Comparison of ENCODE assay signal across 6 cellular contexts in genomic region chr12:33370318-33370717, GRCh38.
"Had no signal": no experiment of that assay in that cellular context is flagged by ENCODE, and none has a peak within 500 bp of the region (broad histone marks: within the 10 kb centered on the region; RNA-seq: fewer than 3 reads in every experiment).

No MANE protein-coding gene starts in this region.

- ATAC-seq: HepG2, K562 had no signal

- H3K27ac ChIP-seq: HL-60 had no signal

- DNase-seq: IMR-90, KBM-7, KG1 had no signal

- H3K4me3 ChIP-seq: K562 had no signal
